ENCODE assay signal across 8 cellular contexts in genomic region chr3:101828289-101828688, GRCh38. TPM values are rescaled to one million over a fixed set of nuclear protein-coding genes. Genes with fewer than 3 reads are reported as not detected.
DNase-seq lines count a peak whose midpoint lies in the region; ATAC-seq, FAIRE-seq and TF ChIP-seq lines count a peak whose summit lies in the region.

No MANE protein-coding gene starts in this region.

- peak overlapping the region; percentile 70 for H3K4me3 ChIP-seq in left ventricle myocardium inferior
- peak overlapping the region; percentile 78 for H3K4me3 ChIP-seq in GM12878
- peak overlapping the region; percentile 56 for H3K4me3 ChIP-seq in mononuclear cell (ENCODE audit: low read length)
- H3K4me3 ChIP-seq in aorta (ENCODE audit: low read length in 2 of 2): peak overlapping the region; percentile 50 to 57

- TF ChIP-seq EP300 in GM12878 (IDR thresholded peaks at IDR 0.05; ENCODE audit: borderline replicate concordance in 1 of 2, control insufficient read depth in 1 of 2, low read depth in 2 of 2, low read length in 2 of 2): no peak

- H3K27ac ChIP-seq in left ventricle myocardium inferior (replicated peaks): peak overlapping the region; percentile 92
- H3K27ac ChIP-seq in GM12878 (ENCODE audit: control insufficient read depth, insufficient read depth): peak overlapping the region; percentile 92
- peak overlapping the region; percentile 18 to 25 for H3K27ac ChIP-seq in aorta (ENCODE audit: low read depth in 1 of 2, low read length in 2 of 2)

- H3K36me3 ChIP-seq in left ventricle myocardium inferior (peaks cover 5% of the 10 kb centered on the region), GM12878 (ENCODE audit: control insufficient read depth in 2 of 2, insufficient read depth in 2 of 2, low read length in 1 of 2) (peaks cover 1 to 8% of the 10 kb centered on the region in 2 experiments; a peak in 3 of 4 replicates), aorta (ENCODE audit: control insufficient read depth in 1 of 2, insufficient read depth in 2 of 2, low read length in 1 of 2) (no peaks in the 10 kb centered on the region)

- TF ChIP-seq RAD21 in GM12878 (IDR thresholded peaks at IDR 0.05; ENCODE audit: insufficient read depth, low read depth, low read length): no peak

- H4K20me1 ChIP-seq in GM12878 (ENCODE audit: control insufficient read depth, insufficient read depth): no peaks in the 10 kb centered on the region

- TF ChIP-seq POLR2A in GM12878 (IDR thresholded peaks at IDR 0.05; ENCODE audit: low read depth, low read length): no peak

- H3K4me1 ChIP-seq in left ventricle myocardium inferior: peaks cover 43% of the 10 kb centered on the region
- H3K4me1 ChIP-seq in GM12878 (ENCODE audit: control insufficient read depth, insufficient read depth, low read length): peaks cover 19% of the 10 kb centered on the region
- peaks cover 59% of the 10 kb centered on the region for H3K4me1 ChIP-seq in mononuclear cell (ENCODE audit: insufficient read depth, low read length)
- H3K4me1 ChIP-seq in aorta (ENCODE audit: control insufficient read depth in 1 of 2, insufficient read depth in 2 of 2, low read length in 2 of 2): peaks cover 0 to 6% of the 10 kb centered on the region in 2 donors

- peak overlapping the region; percentile 89 for H3K9ac ChIP-seq in GM12878 (ENCODE audit: control insufficient read depth, insufficient read depth, low read length)

- ATAC-seq in left ventricle myocardium superior (no peak), GM12878 (no peak), aorta (ENCODE audit: low FRiP score) (no peak), HG02938 (IDR thresholded peaks at IDR 0.05; ENCODE audit: unreplicated experiment) (no peak)

- TF ChIP-seq CTCF in left ventricle myocardium inferior (IDR thresholded peaks at IDR 0.05; ENCODE audit: borderline replicate concordance): no peak
- no peak for TF ChIP-seq CTCF in GM12878 (IDR thresholded peaks at IDR 0.05 in 2 of 3, conservative IDR thresholded peaks at IDR 0.05 in 1 of 3; ENCODE audit: control insufficient read depth in 2 of 3, extremely low read depth in 1 of 3, insufficient read depth in 1 of 3, low read depth in 3 of 3, low read length in 3 of 3)

- intact Hi-C loops in left ventricle myocardium inferior (cut with micrococcal nuclease) (no loop called here), left ventricle myocardium superior (cut with micrococcal nuclease) (no loop called here), GM12878 (cut with micrococcal nuclease; ENCODE audit: unreplicated experiment) (loop anchor here (5.0 kb wide), 2 partner anchors 159 to 229 kb away; no protein-coding TSS in a partner anchor), aorta (cut with DNase I) (loop anchor here in 1 of 2 donors (2.0 kb wide), 1 partner anchor 21 kb away; the partner anchor contains the start of gene NFKBIZ)

- DNase-seq in left ventricle myocardium inferior: no peak
- no peak for DNase-seq in left ventricle myocardium superior
- DNase-seq in GM12878 (ENCODE audit: low read depth, low spot score): no peak
- no peak for DNase-seq in aorta
- DNase-seq in stimulated activated naive CD4-positive, alpha-beta T cell (lab: John Stamatoyannopoulos, UW): no peak
- DNase-seq in NCI-H1930 (lab: John Stamatoyannopoulos, UW): no peak

- WGBS in GM12878 (ENCODE audit: insufficient coverage, insufficient replicate concordance, low lambda C conversion rate, missing lambda C conversion rate): 0% methylated on average over 3 of the region's 3 CpGs
- 1 to 7% methylated on average over 3 of the region's 3 CpGs for WGBS in aorta, 2 donors

- POLR2A ChIA-PET in GM12878 (lab: Charles Lee): interaction anchor here (0.8 to 6.4 kb wide), 13 partner anchors 8 to 231 kb away, joined by 3 to 66 read pairs (median 5); partner anchors contain the start of gene NFKBIZ

- peaks cover 52% of the 10 kb centered on the region for H3K79me2 ChIP-seq in GM12878 (ENCODE audit: control insufficient read depth, insufficient read depth, low read length)

- no peak overlapping the region; the same call in 1 of the 2 replicates for H2AFZ ChIP-seq in GM12878 (ENCODE audit: control insufficient read depth, low read depth, low read length)

- no peak for FAIRE-seq in GM12878 (lab: Jason Lieb, UNC)

- RAD21 ChIA-PET in GM12878 (lab: Charles Lee; ENCODE audit: unreplicated experiment): interaction anchor here (0.8 to 6.4 kb wide), 24 partner anchors 8 to 400 kb away, joined by 3 to 44 read pairs (median 7); partner anchors contain the start of gene NFKBIZ

- H3K9me3 ChIP-seq in left ventricle myocardium inferior (replicated peaks): no peaks in the 10 kb centered on the region
- no peaks in the 10 kb centered on the region for H3K9me3 ChIP-seq in GM12878 (replicated peaks; ENCODE audit: control insufficient read depth, insufficient read depth, low read length)
- no peaks in the 10 kb centered on the region for H3K9me3 ChIP-seq in mononuclear cell (ENCODE audit: low read depth, low read length)
- H3K9me3 ChIP-seq in aorta (ENCODE audit: control insufficient read depth, low read length): no peaks in the 10 kb centered on the region

- TSS peak; percentile 82 for BruUV-seq in GM12878 (replicated peaks; lab: Mats Ljungman, UMichigan)

- SMC1A ChIA-PET in GM12878 (lab: Charles Lee; ENCODE audit: uncharacterized antibody, unreplicated experiment): interaction anchor here (0.8 to 6.9 kb wide), 26 partner anchors 7 to 397 kb away, joined by 3 to 63 read pairs (median 9); partner anchors contain the start of gene NFKBIZ

- H3K4me2 ChIP-seq in GM12878 (ENCODE audit: control insufficient read depth, insufficient read depth): peak overlapping the region; percentile 74

- in situ Hi-C loops in GM12878 (cut with MboI): no loop called here

- H3K27me3 ChIP-seq in left ventricle myocardium inferior (ENCODE audit: low read depth) (no peaks in the 10 kb centered on the region), GM12878 (replicated peaks in 1 of 2; ENCODE audit: control insufficient read depth in 2 of 2, insufficient read depth in 2 of 2, low read length in 1 of 2) (no peaks in the 10 kb centered on the region), mononuclear cell (ENCODE audit: insufficient read depth, low read length) (no peaks in the 10 kb centered on the region), aorta (ENCODE audit: control insufficient read depth in 1 of 2, insufficient read depth in 2 of 2, low read length in 1 of 2) (no peaks in the 10 kb centered on the region)

- CTCF ChIA-PET in GM12878 (lab: Yijun Ruan, JAX): interaction anchor here (0.6 to 4.9 kb wide), 10 partner anchors 11 to 401 kb away, joined by 3 to 40 read pairs (median 6); no protein-coding TSS in a partner anchor

TF ChIP-seq in GM12878, 131 proteins besides CTCF, POLR2A, EP300 and RAD21:
- TF ChIP-seq BMI1 (IDR thresholded peaks at IDR 0.05; ENCODE audit: borderline replicate concordance) (0 out of 2 replicates have a peak, but pooled peaks have one; percentile 10), SMARCA5 (IDR thresholded peaks at IDR 0.05) (peak; percentile 9; the same call in 1 of the 2 replicates), CREM (IDR thresholded peaks at IDR 0.05; ENCODE audit: low read depth) (no peak)

RNA-seq across cellular contexts. Expression of gene NFKBIZ, which starts 21.0 kb away (rescaled TPM):
- total RNA-seq in left ventricle myocardium inferior: 15.0 TPM
- 15.9 TPM for total RNA-seq in left ventricle myocardium superior
- total RNA-seq in GM12878 (2013; cell fraction: nucleolus; rRNA removed): 396 and 457 TPM in 2 replicates
- total RNA-seq in GM12878 (2014; rRNA removed): 19.0 and 23.6 TPM in 2 replicates
- total RNA-seq in GM12878 (2014; rRNA removed; fragmentation: Illumina TruSeq; extraction: Trizol): 20.1 and 24.3 TPM in 2 replicates
- total RNA-seq in GM12878 (2021): 27.0 and 27.3 TPM in 2 replicates
- 15.6 TPM for polyA plus RNA-seq in GM12878 (2011; ENCODE audit: low read depth)
- polyA plus RNA-seq in GM12878 (2011; rRNA removed): 50.8 and 53.8 TPM in 2 replicates
- 22.1 and 28.4 TPM in 2 replicates for polyA plus RNA-seq in GM12878 (2011; cell fraction: cytosol; rRNA removed)
- polyA plus RNA-seq in GM12878 (2011; cell fraction: nucleus; rRNA removed): 95.4 and 129 TPM in 2 replicates
- 19.3 and 20.9 TPM in 2 replicates for polyA plus RNA-seq in GM12878 (2012)
- 16.5 and 21.7 TPM in 2 replicates for polyA plus RNA-seq in GM12878 (2014; fragmentation: Illumina TruSeq; extraction: Trizol)
- 1 to 10 TPM; 6.3 to 8.9 TPM for polyA plus RNA-seq in GM12878 (2014; fragmentation: Nextera tagmentation; extraction: Ambion mirVana)
- polyA plus RNA-seq in GM12878 (2014; rRNA removed): 18.2 TPM in 2 replicates
- polyA plus RNA-seq in GM12878 (2016; fragmentation: Nextera tagmentation; extraction: Ambion mirVana): 1 to 10 TPM; 7.7 to 8.5 TPM
- 114 and 135 TPM in 2 replicates for polyA minus RNA-seq in GM12878 (2011; rRNA and poly(A)+ RNA removed)
- polyA minus RNA-seq in GM12878 (2011; cell fraction: cytosol; rRNA and poly(A)+ RNA removed): 25.4 and 32.1 TPM in 2 replicates
- polyA minus RNA-seq in GM12878 (2011; cell fraction: nucleus; rRNA and poly(A)+ RNA removed): 165 and 223 TPM in 2 replicates
- 1,930 TPM for total RNA-seq in mononuclear cell
- total RNA-seq in aorta: 100 to 1,000 TPM; 109 to 198 TPM
- 10 to 100 TPM in 1 of 2 donors, 1 to 10 TPM in 1; 6.5 to 65.2 TPM for polyA plus RNA-seq in aorta

RNA-seq across cellular contexts. Expression of gene NXPE3, which starts 49.3 kb away (rescaled TPM):
- total RNA-seq in left ventricle myocardium inferior (47.9 TPM), left ventricle myocardium superior (48.0 TPM), GM12878 (2014; rRNA removed) (4.5 and 5.5 TPM in 2 replicates), GM12878 (2014; rRNA removed; fragmentation: Illumina TruSeq; extraction: Trizol) (2.4 TPM in 2 replicates), GM12878 (2021) (6.4 and 6.9 TPM in 2 replicates), mononuclear cell (20.3 TPM), aorta (10 to 100 TPM; 26.2 to 27.2 TPM)
- total RNA-seq in GM12878 (2013; cell fraction: nucleolus; rRNA removed): 2.5 and 3.0 TPM in 2 replicates
- polyA plus RNA-seq in GM12878 (2011; ENCODE audit: low read depth): 2.1 TPM
- polyA plus RNA-seq in GM12878 (2011; rRNA removed) (3.7 and 4.7 TPM in 2 replicates), GM12878 (2014; fragmentation: Illumina TruSeq; extraction: Trizol) (5.0 and 5.5 TPM in 2 replicates), GM12878 (2014; fragmentation: Nextera tagmentation; extraction: Ambion mirVana) (1 to 10 TPM; 2.0 to 2.2 TPM), GM12878 (2014; rRNA removed) (5.2 and 5.4 TPM in 2 replicates), GM12878 (2016; fragmentation: Nextera tagmentation; extraction: Ambion mirVana) (1 to 10 TPM; 6.8 to 8.7 TPM), aorta (10 to 100 TPM in 1 of 2 donors, 1 to 10 TPM in 1; 6.4 to 10.1 TPM)
- polyA plus RNA-seq in GM12878 (2011; cell fraction: cytosol; rRNA removed): 3.3 and 4.3 TPM in 2 replicates
- 2.0 and 2.1 TPM in 2 replicates for polyA plus RNA-seq in GM12878 (2011; cell fraction: nucleus; rRNA removed)
- 2.3 and 2.6 TPM in 2 replicates for polyA plus RNA-seq in GM12878 (2012)
- 6.5 and 8.9 TPM in 2 replicates for polyA minus RNA-seq in GM12878 (2011; rRNA and poly(A)+ RNA removed)
- polyA minus RNA-seq in GM12878 (2011; cell fraction: cytosol; rRNA and poly(A)+ RNA removed): 2.0 and 2.3 TPM in 2 replicates
- 2.3 and 4.4 TPM in 2 replicates for polyA minus RNA-seq in GM12878 (2011; cell fraction: nucleus; rRNA and poly(A)+ RNA removed)

Comparison
In these comparisons a context has a peak if more than half of its experiments do, and no peak if none do; other contexts are left out.
1. H3K27ac ChIP-seq: peak in every context shown above with its lines; median percentile 92 in left ventricle myocardium inferior; 92 in GM12878; 22 in aorta.